In the genomic region with DNA sequence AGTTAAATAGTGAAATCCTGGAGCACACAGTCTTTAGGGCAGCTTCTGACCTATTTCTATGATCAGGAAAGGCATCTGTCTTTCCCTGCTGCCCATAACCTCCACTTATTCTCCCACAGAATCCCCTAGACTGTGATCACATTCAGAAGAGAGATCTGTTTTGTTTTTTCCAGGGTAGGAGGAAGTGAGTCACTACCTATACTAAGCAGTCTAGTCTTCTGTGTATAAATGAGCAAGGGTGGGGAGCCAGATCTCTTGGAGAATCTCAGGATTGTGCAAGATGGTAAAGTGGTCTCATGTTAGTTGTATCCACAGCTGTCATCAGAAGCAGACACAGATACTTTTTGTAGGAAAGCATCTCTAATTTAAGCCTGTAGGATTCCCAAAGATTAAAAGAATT, we compare ENCODE assay signal across 11 cellular contexts. TPM values are rescaled to one million over a fixed set of nuclear protein-coding genes. Genes with fewer than 3 reads are reported as not detected.
DNase-seq lines count a peak whose midpoint lies in the region; ATAC-seq and TF ChIP-seq lines count a peak whose summit lies in the region.
"Had no signal": no experiment of that assay in that cellular context is flagged by ENCODE, and none has a peak within 500 bp of the region (broad histone marks: within the 10 kb centered on the region; RNA-seq: fewer than 3 reads in every experiment).

No MANE protein-coding gene starts in this region.

- peaks cover 3% of the 10 kb centered on the region for H3K4me1 ChIP-seq in upper lobe of right lung

- intact Hi-C loops in upper lobe of right lung (cut with DNase I), result no loop called here

- TF ChIP-seq CTCF in fibroblast of mammary gland (conservative IDR thresholded peaks at IDR 0.05; ENCODE audit: control insufficient read depth, insufficient read depth, low read depth, low read length), result no peak
- no peak for TF ChIP-seq CTCF in upper lobe of right lung (IDR thresholded peaks at IDR 0.05)

- peaks cover 18% of the 10 kb centered on the region for H3K4me1 Mint-ChIP-seq in activated naive CD4-positive, alpha-beta T cell treated with anti-CD3 and anti-CD28 coated beads, Interleukin-2, amount 10 ng/mL, durations not matched to agents 7 days and 5 days
- H3K4me1 Mint-ChIP-seq in stimulated activated naive CD8-positive, alpha-beta T cell treated with anti-CD3 and anti-CD28 coated beads, Interleukin-15, amount 100 ng/mL, for 72 hours, result peaks cover 10% of the 10 kb centered on the region
- H3K4me1 Mint-ChIP-seq in stimulated activated naive B cell treated with anti-CD40 and anti-IgM and Interleukin-4, amounts not matched to agents 10 μg/mL and 1 μg/mL and 100 μg/mL, for 72 hours, result no peaks in the 10 kb centered on the region
- H3K4me1 Mint-ChIP-seq: CD8-positive, alpha-beta memory T cell had no signal

- peak; percentile 54 for ATAC-seq in stimulated activated naive CD8-positive, alpha-beta T cell treated with anti-CD3 and anti-CD28 coated beads, Interleukin-15, amount 100 ng/mL, for 72 hours
- no peak for ATAC-seq in stimulated activated naive B cell treated with anti-CD40 and anti-IgM and Interleukin-4, amounts not matched to agents 10 μg/mL and 1 μg/mL and 100 μg/mL, for 72 hours (replicated peaks)
- ATAC-seq in upper lobe of right lung, result no peak
- ATAC-seq: left colon had no signal

- H3K9me3 ChIP-seq in upper lobe of right lung, result no peaks in the 10 kb centered on the region

- DNase-seq in activated naive CD4-positive, alpha-beta T cell treated with anti-CD3 and anti-CD28 coated beads, Interleukin-2, amount 10 ng/mL, durations not matched to agents 7 days and 5 days, result no peak
- no peak for DNase-seq in activated naive CD4-positive, alpha-beta T cell treated with anti-CD3 and anti-CD28 coated beads, Interleukin-2, amount 50 U/mL, for 16 hours
- DNase-seq in SW 1271 (lab: John Stamatoyannopoulos, UW) (peak; percentile 62 to 91), fibroblast of mammary gland (ENCODE audit: low read depth) (peak; percentile 90), upper lobe of right lung (no peak), caudate nucleus (lab: John Stamatoyannopoulos, UW) (no peak)
- no peak for DNase-seq in stimulated activated naive CD8-positive, alpha-beta T cell treated with anti-CD3 and anti-CD28 coated beads, Interleukin-15, amount 100 ng/mL, for 72 hours
- DNase-seq in stimulated activated naive B cell treated with anti-CD40 and anti-IgM and Interleukin-4, amounts not matched to agents 10 μg/mL and 1 μg/mL and 100 μg/mL, for 72 hours, result no peak
- DNase-seq: CD8-positive, alpha-beta memory T cell; left colon had no signal

- H3K27me3 Mint-ChIP-seq in activated naive CD4-positive, alpha-beta T cell treated with anti-CD3 and anti-CD28 coated beads, Interleukin-2, amount 10 ng/mL, durations not matched to agents 7 days and 5 days, result no peaks in the 10 kb centered on the region
- H3K27me3 Mint-ChIP-seq in stimulated activated naive CD8-positive, alpha-beta T cell treated with anti-CD3 and anti-CD28 coated beads, Interleukin-15, amount 100 ng/mL, for 72 hours, result no peaks in the 10 kb centered on the region
- no peaks in the 10 kb centered on the region for H3K27me3 Mint-ChIP-seq in stimulated activated naive B cell treated with anti-CD40 and anti-IgM and Interleukin-4, amounts not matched to agents 10 μg/mL and 1 μg/mL and 100 μg/mL, for 72 hours
- H3K27me3 Mint-ChIP-seq: CD8-positive, alpha-beta memory T cell had no signal

- no peak overlapping the region for H3K4me3 Mint-ChIP-seq in activated naive CD4-positive, alpha-beta T cell treated with anti-CD3 and anti-CD28 coated beads, Interleukin-2, amount 10 ng/mL, durations not matched to agents 7 days and 5 days
- no peak overlapping the region for H3K4me3 Mint-ChIP-seq in stimulated activated naive CD8-positive, alpha-beta T cell treated with anti-CD3 and anti-CD28 coated beads, Interleukin-15, amount 100 ng/mL, for 72 hours
- no peak overlapping the region for H3K4me3 Mint-ChIP-seq in stimulated activated naive B cell treated with anti-CD40 and anti-IgM and Interleukin-4, amounts not matched to agents 10 μg/mL and 1 μg/mL and 100 μg/mL, for 72 hours
- H3K4me3 Mint-ChIP-seq: CD8-positive, alpha-beta memory T cell had no signal

- H3K36me3 ChIP-seq in upper lobe of right lung, result peaks cover 8% of the 10 kb centered on the region

- CTCF ChIA-PET in activated naive CD4-positive, alpha-beta T cell treated with anti-CD3 and anti-CD28 coated beads, Interleukin-2, amount 10 ng/mL, durations not matched to agents 7 days and 5 days (lab: Charles Lee), result interaction anchor here (1.3 to 1.4 kb wide), 2 partner anchors 47 to 82 kb away, joined by 3 read pairs; no protein-coding TSS in a partner anchor

- H3K9me3 Mint-ChIP-seq in activated naive CD4-positive, alpha-beta T cell treated with anti-CD3 and anti-CD28 coated beads, Interleukin-2, amount 10 ng/mL, durations not matched to agents 7 days and 5 days, result no peaks in the 10 kb centered on the region
- H3K9me3 Mint-ChIP-seq in stimulated activated naive CD8-positive, alpha-beta T cell treated with anti-CD3 and anti-CD28 coated beads, Interleukin-15, amount 100 ng/mL, for 72 hours, result no peaks in the 10 kb centered on the region
- H3K9me3 Mint-ChIP-seq in stimulated activated naive B cell treated with anti-CD40 and anti-IgM and Interleukin-4, amounts not matched to agents 10 μg/mL and 1 μg/mL and 100 μg/mL, for 72 hours, result no peaks in the 10 kb centered on the region
- H3K9me3 Mint-ChIP-seq: CD8-positive, alpha-beta memory T cell had no signal

- H3K27ac ChIP-seq in upper lobe of right lung, result no peak overlapping the region
- no peak overlapping the region for H3K27ac ChIP-seq in caudate nucleus (ENCODE audit: low read depth, low read length)
- H3K27ac ChIP-seq: HL-60 had no signal

- peaks cover 44% of the 10 kb centered on the region for H3K36me3 Mint-ChIP-seq in activated naive CD4-positive, alpha-beta T cell treated with anti-CD3 and anti-CD28 coated beads, Interleukin-2, amount 10 ng/mL, durations not matched to agents 7 days and 5 days
- peaks cover 12 to 19% of the 10 kb centered on the region in 2 donors for H3K36me3 Mint-ChIP-seq in stimulated activated naive B cell treated with anti-CD40 and anti-IgM and Interleukin-4, amounts not matched to agents 10 μg/mL and 1 μg/mL and 100 μg/mL, for 72 hours

- H3K4me3 ChIP-seq in fibroblast of mammary gland (ENCODE audit: control insufficient read depth, low read depth, low read length), result no peak overlapping the region
- H3K4me3 ChIP-seq in upper lobe of right lung, result no peak overlapping the region

- peak overlapping the region; percentile 16 for H3K27ac Mint-ChIP-seq in activated naive CD4-positive, alpha-beta T cell treated with anti-CD3 and anti-CD28 coated beads, Interleukin-2, amount 10 ng/mL, durations not matched to agents 7 days and 5 days
- H3K27ac Mint-ChIP-seq in stimulated activated naive CD8-positive, alpha-beta T cell treated with anti-CD3 and anti-CD28 coated beads, Interleukin-15, amount 100 ng/mL, for 72 hours, result no peak overlapping the region
- H3K27ac Mint-ChIP-seq in stimulated activated naive B cell treated with anti-CD40 and anti-IgM and Interleukin-4, amounts not matched to agents 10 μg/mL and 1 μg/mL and 100 μg/mL, for 72 hours, result no peak overlapping the region

- H3K27me3 ChIP-seq in upper lobe of right lung, result no peaks in the 10 kb centered on the region

RNA-seq across cellular contexts. Expression of gene FBXO22, which starts 11.8 kb away (rescaled TPM):
- 22.2 TPM for total RNA-seq in upper lobe of right lung

RNA-seq across cellular contexts. Expression of gene UBE2Q2, which starts 48.6 kb away (rescaled TPM):
- 29.6 TPM for total RNA-seq in upper lobe of right lung

Comparison
In these comparisons a context has a peak if more than half of its experiments do, and no peak if none do; other contexts are left out.
1. DNase-seq: peak in SW 1271 (2 of 2) and fibroblast of mammary gland (single experiment); none in activated naive CD4-positive, alpha-beta T cell treated with anti-CD3 and anti-CD28 coated beads, Interleukin-2, amount 10 ng/mL, durations not matched to agents 7 days and 5 days (single experiment), activated naive CD4-positive, alpha-beta T cell treated with anti-CD3 and anti-CD28 coated beads, Interleukin-2, amount 50 U/mL, for 16 hours (single experiment), stimulated activated naive CD8-positive, alpha-beta T cell treated with anti-CD3 and anti-CD28 coated beads, Interleukin-15, amount 100 ng/mL, for 72 hours (0 of 2), stimulated activated naive B cell treated with anti-CD40 and anti-IgM and Interleukin-4, amounts not matched to agents 10 μg/mL and 1 μg/mL and 100 μg/mL, for 72 hours (single experiment), upper lobe of right lung (single experiment) and caudate nucleus (0 of 61).